ENCODE assay signal across 15 cellular contexts in genomic region chr11:108562746-108563581, GRCh38. TPM values are rescaled to one million over a fixed set of nuclear protein-coding genes. Genes with fewer than 3 reads are reported as not detected.
DNase-seq lines count a peak whose midpoint lies in the region; ATAC-seq and TF ChIP-seq lines count a peak whose summit lies in the region.
"Had no signal": no experiment of that assay in that cellular context is flagged by ENCODE, and none has a peak within 500 bp of the region (broad histone marks: within the 10 kb centered on the region; RNA-seq: fewer than 3 reads in every experiment).

No MANE protein-coding gene starts in this region.

- H3K4me3 Mint-ChIP-seq in H9: no peak overlapping the region
- H3K4me3 Mint-ChIP-seq in CD4-positive, alpha-beta memory T cell: no peak overlapping the region
- H3K4me3 Mint-ChIP-seq: activated CD4-positive, alpha-beta T cell treated with anti-CD3 and anti-CD28 coated beads, Interleukin-2, amount 10 ng/mL, durations not matched to agents 7 days and 5 days; activated T-cell treated with anti-CD3 and anti-CD28 coated beads, Interleukin-2, amount 50 U/mL, for 72 hours had no signal

- H3K4me1 ChIP-seq in HEK293 (ENCODE audit: control insufficient read depth, insufficient read depth, low read length) (peaks cover 8% of the 10 kb centered on the region), Panc1 (ENCODE audit: control insufficient read depth, insufficient read depth, low read length) (no peaks in the 10 kb centered on the region), trophoblast cell (ENCODE audit: control insufficient read depth in 1 of 2, insufficient read depth in 2 of 2, low read length in 2 of 2) (peaks cover 13 to 16% of the 10 kb centered on the region in 2 experiments), upper lobe of left lung (peaks cover 13 to 21% (median 18%) of the 10 kb centered on the region in 4 donors), H9 (ENCODE audit: insufficient read depth, low read length) (no peaks in the 10 kb centered on the region)
- peaks cover 15% of the 10 kb centered on the region for H3K4me1 ChIP-seq in CD4-positive, alpha-beta memory T cell (ENCODE audit: insufficient read depth, low read length)
- H3K4me1 ChIP-seq: BE2C had no signal

- H3K4ac ChIP-seq in trophoblast cell (ENCODE audit: low read depth, low read length) (no peak overlapping the region), H9 (ENCODE audit: low read depth, low read length) (no peak overlapping the region)

- no peak overlapping the region for H3K4me3 ChIP-seq in HEK293 (ENCODE audit: low read depth, low read length)
- H3K4me3 ChIP-seq in Panc1 (ENCODE audit: low read depth in 2 of 2, low read length in 2 of 2): no peak overlapping the region
- H3K4me3 ChIP-seq in trophoblast cell (ENCODE audit: low read depth, low read length): no peak overlapping the region
- no peak overlapping the region for H3K4me3 ChIP-seq in upper lobe of left lung
- H3K4me3 ChIP-seq in CD4-positive, alpha-beta memory T cell (ENCODE audit: low read length in 2 of 2): no peak overlapping the region
- H3K4me3 ChIP-seq: vagina had no signal

- no peak overlapping the region for H3K56ac ChIP-seq in H9 (ENCODE audit: insufficient read length, low read depth, low read length)

- H3K27ac ChIP-seq in HEK293 (ENCODE audit: extremely low read depth, low read depth, low read length) (no peak overlapping the region), Panc1 (ENCODE audit: low read length) (no peak overlapping the region), trophoblast cell (ENCODE audit: low read depth, low read length) (peak overlapping the region; percentile 22), upper lobe of left lung (peak overlapping the region in 1 of 4 donors; percentile 32), H9 (ENCODE audit: insufficient read length, low read depth, low read length) (no peak overlapping the region)
- no peak overlapping the region for H3K27ac ChIP-seq in CD4-positive, alpha-beta memory T cell (ENCODE audit: low read depth, low read length)
- H3K27ac ChIP-seq: vagina had no signal

- H4K20me1 ChIP-seq in H9 (ENCODE audit: control insufficient read depth, insufficient read depth, insufficient read length): no peaks in the 10 kb centered on the region

- H4K5ac ChIP-seq in H9 (ENCODE audit: insufficient read length, low read depth, low read length): no peak overlapping the region

- no peaks in the 10 kb centered on the region for H3K36me3 Mint-ChIP-seq in H9 (ENCODE audit: insufficient read depth in 1 of 3, low read depth in 3 of 3)
- H3K36me3 Mint-ChIP-seq in CD4-positive, alpha-beta memory T cell: no peaks in the 10 kb centered on the region

- H3K79me1 ChIP-seq in trophoblast cell (ENCODE audit: low read length) (peaks cover 7% of the 10 kb centered on the region), H9 (ENCODE audit: insufficient read depth, low read depth, low read length, poor library complexity, severe bottlenecking) (no peaks in the 10 kb centered on the region)

- H3K18ac ChIP-seq in trophoblast cell (ENCODE audit: low read length) (no peak overlapping the region), H9 (ENCODE audit: insufficient read length, low read depth, low read length) (no peak overlapping the region)

- intact Hi-C loops in Panc1 (cut with micrococcal nuclease; ENCODE audit: unreplicated experiment): no loop called here
- intact Hi-C loops in CD4-positive, alpha-beta memory T cell (cut with micrococcal nuclease): no loop called here

- H4K91ac ChIP-seq in trophoblast cell (ENCODE audit: low read depth, low read length) (no peak overlapping the region), H9 (ENCODE audit: insufficient read length, low read depth, low read length) (no peak overlapping the region)

- no CpG with 5 or more reads among the region's 5 CpGs for WGBS in trophoblast cell (ENCODE audit: extremely low coverage, insufficient coverage, insufficient read length)
- 81 to 93% methylated on average over 4 to 5 of the region's 5 CpGs for WGBS in upper lobe of left lung, 2 donors
- no CpG with 5 or more reads among the region's 5 CpGs for WGBS in H9 (ENCODE audit: extremely low coverage, insufficient read length, low lambda C conversion rate)

- H3K27ac Mint-ChIP-seq in H9: peak overlapping the region in 1 of 3 experiments; percentile 12; a peak in 1 of 7 replicates
- peak overlapping the region in 1 of 7 donors; percentile 62 for H3K27ac Mint-ChIP-seq in CD4-positive, alpha-beta memory T cell
- H3K27ac Mint-ChIP-seq: activated T-cell treated with anti-CD3 and anti-CD28 coated beads, Interleukin-2, amount 50 U/mL, for 72 hours had no signal

- BruUV-seq in Panc1 (replicated peaks; lab: Mats Ljungman, UMichigan): no TSS peak

- H3K9ac ChIP-seq in trophoblast cell (ENCODE audit: low read length) (no peak overlapping the region), H9 (ENCODE audit: extremely low read depth, insufficient read length, low read length) (no peak overlapping the region)

- CTCF ChIA-PET in HEK293 (lab: Yijun Ruan, JAX): no interaction called here
- CTCF ChIA-PET in Panc1 (lab: Charles Lee): no interaction called here
- CTCF ChIA-PET in CD4-positive, alpha-beta memory T cell (lab: Charles Lee; ENCODE audit: partially characterized antibody): interaction anchor here (1.2 kb wide), 1 partner anchor 12 kb away, joined by 3 read pairs; no protein-coding TSS in a partner anchor

- H4K8ac ChIP-seq in trophoblast cell (ENCODE audit: low read depth, low read length) (no peak overlapping the region), H9 (replicated peaks; ENCODE audit: insufficient read length, low read depth, low read length) (no peak overlapping the region)

- H2AFZ ChIP-seq in trophoblast cell (ENCODE audit: insufficient read depth, low read length, poor library complexity): no peak overlapping the region
- no peak overlapping the region for H2AFZ ChIP-seq in H9 (ENCODE audit: low read length)

- peaks cover 11% of the 10 kb centered on the region for H3K27me3 ChIP-seq in Panc1 (ENCODE audit: control insufficient read depth, insufficient read depth, low read length)
- no peaks in the 10 kb centered on the region for H3K27me3 ChIP-seq in trophoblast cell (ENCODE audit: insufficient read depth, low read length)
- H3K27me3 ChIP-seq in upper lobe of left lung: no peaks in the 10 kb centered on the region
- no peaks in the 10 kb centered on the region for H3K27me3 ChIP-seq in H9 (ENCODE audit: insufficient read depth, low read length)
- no peaks in the 10 kb centered on the region for H3K27me3 ChIP-seq in CD4-positive, alpha-beta memory T cell (ENCODE audit: insufficient read depth, low read length)
- H3K27me3 ChIP-seq: vagina had no signal

- in situ Hi-C loops in Panc1 (cut with HindIII; ENCODE audit: low pct_unique_long_range_greater_than_20kb, low sequenced_read_pairs): no loop called here

- TF ChIP-seq POLR2A in upper lobe of left lung (IDR thresholded peaks at IDR 0.05): no peak

- DNase-seq in Panc1 (ENCODE audit: low read depth, low spot score) (no peak), fibroblast of peridontal ligament (ENCODE audit: extremely low read depth) (peak; percentile 17), trophoblast cell (no peak), upper lobe of left lung (no peak), H9 (no peak)
- no peak for DNase-seq in CD4-positive, alpha-beta memory T cell
- DNase-seq: activated CD4-positive, alpha-beta T cell treated with anti-CD3 and anti-CD28 coated beads, Interleukin-2, amount 10 ng/mL, durations not matched to agents 7 days and 5 days; activated T-cell treated with anti-CD3 and anti-CD28 coated beads, Interleukin-2, amount 50 U/mL, for 72 hours; anterior cingulate cortex; BE2C; NCI-H524 treated with DMSO at 0.1 percent for 48 hours; stimulated activated CD4-positive, alpha-beta T cell treated with anti-CD3 and anti-CD28 coated beads, Interleukin-2, amount 100 ng/mL, for 48 hours had no signal

- H3K14ac ChIP-seq in trophoblast cell (ENCODE audit: low read length) (no peak overlapping the region), H9 (ENCODE audit: insufficient read depth, low read length) (no peak overlapping the region)

- H3T11ph ChIP-seq in H9 (ENCODE audit: low read length): no peak overlapping the region

- H3K36me3 ChIP-seq in HEK293 (ENCODE audit: control insufficient read depth in 2 of 2, insufficient read depth in 1 of 2, low read length in 2 of 2): no peaks in the 10 kb centered on the region
- no peaks in the 10 kb centered on the region for H3K36me3 ChIP-seq in Panc1 (ENCODE audit: control insufficient read depth, insufficient read depth, low read length)
- no peaks in the 10 kb centered on the region for H3K36me3 ChIP-seq in trophoblast cell (ENCODE audit: control insufficient read depth in 1 of 2, insufficient read depth in 2 of 2, low read length in 2 of 2)
- no peaks in the 10 kb centered on the region for H3K36me3 ChIP-seq in upper lobe of left lung
- no peaks in the 10 kb centered on the region for H3K36me3 ChIP-seq in CD4-positive, alpha-beta memory T cell (ENCODE audit: insufficient read depth, low read length)
- H3K36me3 ChIP-seq: BE2C, vagina had no signal

- no peak overlapping the region for H2BK15ac ChIP-seq in H9 (ENCODE audit: low read depth, low read length)

- no peak overlapping the region for H2BK12ac ChIP-seq in trophoblast cell (ENCODE audit: low read length)
- H2BK12ac ChIP-seq in H9 (ENCODE audit: insufficient read length, low read depth, low read length): no peak overlapping the region

- peaks cover 6 to 12% of the 10 kb centered on the region in 2 experiments; a peak in 3 of 4 replicates for H3K4me1 Mint-ChIP-seq in H9
- H3K4me1 Mint-ChIP-seq in CD4-positive, alpha-beta memory T cell: peaks cover 9 to 24% (median 15%) of the 10 kb centered on the region in 4 donors

- H4K12ac ChIP-seq in trophoblast cell (ENCODE audit: low read depth, low read length): no peak overlapping the region

- H2BK5ac ChIP-seq in trophoblast cell (ENCODE audit: low read depth, low read length, poor library complexity) (no peak overlapping the region), H9 (ENCODE audit: insufficient read length, low read length) (no peak overlapping the region)

- H3K79me2 ChIP-seq in trophoblast cell (ENCODE audit: control insufficient read depth, insufficient read depth, low read length, poor library complexity) (no peaks in the 10 kb centered on the region), H9 (ENCODE audit: insufficient read depth, low read length) (0 out of 2 replicates have a peak, but pooled peaks cover 2% of the 10 kb centered on the region)

- H2AK5ac ChIP-seq in trophoblast cell (ENCODE audit: low read length) (no peak overlapping the region), H9 (ENCODE audit: insufficient read length, low read length) (no peak overlapping the region)

- POLR2A ChIA-PET in HEK293 (lab: Yijun Ruan, JAX) (no interaction called here), Panc1 (lab: Charles Lee) (no interaction called here)
- POLR2A ChIA-PET in CD4-positive, alpha-beta memory T cell (lab: Charles Lee; ENCODE audit: partially characterized antibody): no interaction called here

- TF ChIP-seq CTCF in HEK293 (tag by site-specific recombination; IDR thresholded peaks at IDR 0.05): no peak
- no peak for TF ChIP-seq CTCF in Panc1 (IDR thresholded peaks at IDR 0.05)
- no peak for TF ChIP-seq CTCF in upper lobe of left lung (IDR thresholded peaks at IDR 0.05)
- TF ChIP-seq CTCF in H9 (conservative IDR thresholded peaks at IDR 0.05): no peak

- no peaks in the 10 kb centered on the region for H3K23me2 ChIP-seq in H9 (ENCODE audit: insufficient read length, low read depth, low read length, poor library complexity, severe bottlenecking)

- H3K9me3 Mint-ChIP-seq in H9: no peaks in the 10 kb centered on the region
- no peaks in the 10 kb centered on the region for H3K9me3 Mint-ChIP-seq in CD4-positive, alpha-beta memory T cell
- H3K9me3 Mint-ChIP-seq: activated CD4-positive, alpha-beta T cell treated with anti-CD3 and anti-CD28 coated beads, Interleukin-2, amount 10 ng/mL, durations not matched to agents 7 days and 5 days; activated T-cell treated with anti-CD3 and anti-CD28 coated beads, Interleukin-2, amount 50 U/mL, for 72 hours had no signal

- H2BK20ac ChIP-seq in H9 (ENCODE audit: low read depth, low read length, poor library complexity, severe bottlenecking): no peak overlapping the region

- H3K9me3 ChIP-seq in HEK293 (ENCODE audit: control insufficient read depth, insufficient read depth, low read depth, low read length) (no peaks in the 10 kb centered on the region), Panc1 (ENCODE audit: control insufficient read depth, insufficient read depth, low read depth, low read length) (no peaks in the 10 kb centered on the region), trophoblast cell (ENCODE audit: insufficient read depth, low read depth, low read length) (peaks cover 1% of the 10 kb centered on the region), upper lobe of left lung (no peaks in the 10 kb centered on the region), H9 (ENCODE audit: control insufficient read depth, low read depth, low read length) (no peaks in the 10 kb centered on the region)
- no peaks in the 10 kb centered on the region for H3K9me3 ChIP-seq in CD4-positive, alpha-beta memory T cell (ENCODE audit: control insufficient read depth in 1 of 2, low read length in 2 of 2)
- H3K9me3 ChIP-seq: BE2C, vagina had no signal

- no peak for TF ChIP-seq EP300 in upper lobe of left lung (IDR thresholded peaks at IDR 0.05)

- H2BK120ac ChIP-seq in trophoblast cell (ENCODE audit: insufficient read depth, low read length, poor library complexity) (no peak overlapping the region), H9 (ENCODE audit: low read depth, low read length, poor library complexity, severe bottlenecking) (no peak overlapping the region)

- H3K27me3 Mint-ChIP-seq in H9 (ENCODE audit: low read depth): no peaks in the 10 kb centered on the region
- H3K27me3 Mint-ChIP-seq in CD4-positive, alpha-beta memory T cell: no peaks in the 10 kb centered on the region
- H3K27me3 Mint-ChIP-seq: activated CD4-positive, alpha-beta T cell treated with anti-CD3 and anti-CD28 coated beads, Interleukin-2, amount 10 ng/mL, durations not matched to agents 7 days and 5 days had no signal

- no peak overlapping the region for H3K23ac ChIP-seq in trophoblast cell (ENCODE audit: low read length)
- no peak overlapping the region for H3K23ac ChIP-seq in H9 (ENCODE audit: insufficient read length, low read depth, low read length)

- 0 out of 2 replicates have a peak, but pooled peaks have one; percentile 33 for ATAC-seq in Panc1
- no peak for ATAC-seq in upper lobe of left lung (ENCODE audit: low FRiP score in 2 of 2)
- ATAC-seq in GM21390 (IDR thresholded peaks at IDR 0.05; ENCODE audit: unreplicated experiment): no peak
- ATAC-seq: activated T-cell treated with anti-CD3 and anti-CD28 coated beads, Interleukin-2, amount 50 U/mL, for 72 hours had no signal

- H3K4me2 ChIP-seq in trophoblast cell (ENCODE audit: low read length) (no peak overlapping the region), H9 (ENCODE audit: insufficient read depth, insufficient read length, low read length) (no peak overlapping the region)

RNA-seq across cellular contexts. Expression of gene EXPH5, which starts 30.6 kb away (rescaled TPM):
- total RNA-seq in Panc1 (2021; ENCODE audit: unreplicated experiment) (0.85 TPM), upper lobe of left lung (10 to 100 TPM; 12.8 to 47.0 (median 28.3) TPM), H9 (2021) (3.1 and 4.0 TPM in 2 replicates)
- 0.04 TPM for polyA plus RNA-seq in Panc1 (2012; ENCODE audit: insufficient read length)
- polyA plus RNA-seq in trophoblast cell (2013): 15.8 and 16.3 TPM in 2 replicates
- 1 to 10 TPM; 2.6 to 4.0 TPM for total RNA-seq in CD4-positive, alpha-beta memory T cell
- under 1 TPM; 0.39 to 0.86 TPM for polyA plus RNA-seq in CD4-positive, alpha-beta memory T cell
